Comparison of ENCODE assay signal across 7 cellular contexts in the genomic region with DNA sequence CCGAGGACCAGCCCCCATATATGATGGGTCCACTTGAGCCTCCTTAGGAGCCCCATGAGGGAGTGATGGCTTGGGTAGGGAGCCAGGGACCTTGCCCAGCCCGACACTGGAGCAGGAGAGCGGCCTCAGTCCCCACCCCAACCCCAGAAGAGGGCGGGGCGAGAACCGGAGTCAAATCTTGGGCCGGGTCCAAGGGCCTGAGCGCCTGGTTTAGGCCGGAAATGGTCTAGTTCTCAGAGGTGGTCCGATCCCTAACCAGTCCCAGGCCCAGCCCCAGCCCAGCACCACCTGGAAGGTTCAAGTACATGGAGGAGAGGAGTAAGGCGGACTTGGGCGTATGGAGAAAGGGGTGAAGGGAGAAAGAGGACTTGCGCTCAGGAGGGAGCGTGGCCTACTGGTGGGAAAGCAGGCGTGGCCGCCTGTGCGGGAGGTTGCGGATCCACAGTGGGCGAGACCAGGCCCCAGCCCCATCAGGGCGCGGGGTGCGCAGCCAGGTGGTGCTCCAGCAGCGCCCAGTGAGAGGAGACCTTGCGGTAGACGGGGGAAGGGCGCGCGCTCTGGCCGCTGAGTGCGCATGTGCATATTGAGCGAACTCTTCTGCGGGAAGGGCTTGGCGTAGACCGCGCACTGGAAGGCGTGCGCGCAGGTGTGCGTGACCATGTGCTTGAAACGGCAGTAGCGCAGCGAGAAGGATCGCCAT.
DNase-seq lines count a peak whose midpoint lies in the region; ATAC-seq and TF ChIP-seq lines count a peak whose summit lies in the region.
"Not testable (repeated sequence)": the region's sequence is repeated elsewhere in the genome, so short reads cannot be mapped to it uniquely, and the experiment has no call there.

No MANE protein-coding gene starts in this region.

- WGBS in right cardiac atrium = no CpG with 5 or more reads among the region's 43 CpGs

- ATAC-seq in HG02852 (IDR thresholded peaks at IDR 0.05; ENCODE audit: unreplicated experiment) (peak; percentile 41), SK-N-SH treated with all-trans-retinoic acid at 6 μM for 48 hours (peak; percentile 28), esophagus mucosa (peak; percentile 89), right cardiac atrium (peak; percentile 88 to 89), mucosa of descending colon (peak; percentile 87)
- peak; percentile 64 for ATAC-seq in activated T-helper 17 cell treated with anti-CD3 and anti-CD28 coated beads, Interleukin-2, amount 50 U/mL, for 72 hours (replicated peaks)
- ATAC-seq in stimulated activated naive B cell treated with anti-CD40 and anti-IgM and Interleukin-4, amounts not matched to agents 10 μg/mL and 1 μg/mL and 100 μg/mL, for 72 hours (replicated peaks) = peak; percentile 44 to 50

- intact Hi-C loops in right cardiac atrium (cut with DNase I); mucosa of descending colon (cut with DNase I, micrococcal nuclease): not testable (repeated sequence)

- H3K4me3 Mint-ChIP-seq in activated T-helper 17 cell treated with anti-CD3 and anti-CD28 coated beads, Interleukin-2, amount 50 U/mL, for 72 hours; stimulated activated naive B cell treated with anti-CD40 and anti-IgM and Interleukin-4, amounts not matched to agents 10 μg/mL and 1 μg/mL and 100 μg/mL, for 72 hours: not testable (repeated sequence)

- H3K4me1 ChIP-seq in right cardiac atrium (ENCODE audit: control insufficient read depth, insufficient read depth, low read length); mucosa of descending colon (ENCODE audit: low read depth): not testable (repeated sequence)

- H3K4me3 ChIP-seq in right cardiac atrium (ENCODE audit: low read length); mucosa of descending colon: not testable (repeated sequence)

- H3K9me3 Mint-ChIP-seq in activated T-helper 17 cell treated with anti-CD3 and anti-CD28 coated beads, Interleukin-2, amount 50 U/mL, for 72 hours; stimulated activated naive B cell treated with anti-CD40 and anti-IgM and Interleukin-4, amounts not matched to agents 10 μg/mL and 1 μg/mL and 100 μg/mL, for 72 hours: not testable (repeated sequence)

- H3K27ac ChIP-seq in right cardiac atrium (ENCODE audit: low read length) = not testable (repeated sequence)

- H3K36me3 Mint-ChIP-seq in activated T-helper 17 cell treated with anti-CD3 and anti-CD28 coated beads, Interleukin-2, amount 50 U/mL, for 72 hours (ENCODE audit: low read depth); stimulated activated naive B cell treated with anti-CD40 and anti-IgM and Interleukin-4, amounts not matched to agents 10 μg/mL and 1 μg/mL and 100 μg/mL, for 72 hours: not testable (repeated sequence)

- H3K4me1 Mint-ChIP-seq in activated T-helper 17 cell treated with anti-CD3 and anti-CD28 coated beads, Interleukin-2, amount 50 U/mL, for 72 hours; stimulated activated naive B cell treated with anti-CD40 and anti-IgM and Interleukin-4, amounts not matched to agents 10 μg/mL and 1 μg/mL and 100 μg/mL, for 72 hours: not testable (repeated sequence)

- not testable (repeated sequence) for H3K27me3 ChIP-seq in right cardiac atrium (ENCODE audit: control insufficient read depth, insufficient read depth)

- not testable (repeated sequence) for TF ChIP-seq CTCF in mucosa of descending colon (IDR thresholded peaks at IDR 0.05)

- DNase-seq in right cardiac atrium; mucosa of descending colon; stimulated activated naive B cell treated with anti-CD40 and anti-IgM and Interleukin-4, amounts not matched to agents 10 μg/mL and 1 μg/mL and 100 μg/mL, for 72 hours: not testable (repeated sequence)

- not testable (repeated sequence) for H3K9me3 ChIP-seq in right cardiac atrium (ENCODE audit: control insufficient read depth, low read length); mucosa of descending colon

- not testable (repeated sequence) for H3K27me3 Mint-ChIP-seq in activated T-helper 17 cell treated with anti-CD3 and anti-CD28 coated beads, Interleukin-2, amount 50 U/mL, for 72 hours; stimulated activated naive B cell treated with anti-CD40 and anti-IgM and Interleukin-4, amounts not matched to agents 10 μg/mL and 1 μg/mL and 100 μg/mL, for 72 hours

- not testable (repeated sequence) for H3K27ac Mint-ChIP-seq in activated T-helper 17 cell treated with anti-CD3 and anti-CD28 coated beads, Interleukin-2, amount 50 U/mL, for 72 hours; stimulated activated naive B cell treated with anti-CD40 and anti-IgM and Interleukin-4, amounts not matched to agents 10 μg/mL and 1 μg/mL and 100 μg/mL, for 72 hours

- not testable (repeated sequence) for H3K36me3 ChIP-seq in mucosa of descending colon (ENCODE audit: low read depth)

Comparison
In these comparisons a context has a peak if more than half of its experiments do, and no peak if none do; other contexts are left out.
1. ATAC-seq: peak in every context shown above with its lines; median percentile 89 in esophagus mucosa; 88 in right cardiac atrium; 87 in mucosa of descending colon; 64 in activated T-helper 17 cell treated with anti-CD3 and anti-CD28 coated beads, Interleukin-2, amount 50 U/mL, for 72 hours; 47 in stimulated activated naive B cell treated with anti-CD40 and anti-IgM and Interleukin-4, amounts not matched to agents 10 μg/mL and 1 μg/mL and 100 μg/mL, for 72 hours; 41 in HG02852; 28 in SK-N-SH treated with all-trans-retinoic acid at 6 μM for 48 hours.